In the genomic region with DNA sequence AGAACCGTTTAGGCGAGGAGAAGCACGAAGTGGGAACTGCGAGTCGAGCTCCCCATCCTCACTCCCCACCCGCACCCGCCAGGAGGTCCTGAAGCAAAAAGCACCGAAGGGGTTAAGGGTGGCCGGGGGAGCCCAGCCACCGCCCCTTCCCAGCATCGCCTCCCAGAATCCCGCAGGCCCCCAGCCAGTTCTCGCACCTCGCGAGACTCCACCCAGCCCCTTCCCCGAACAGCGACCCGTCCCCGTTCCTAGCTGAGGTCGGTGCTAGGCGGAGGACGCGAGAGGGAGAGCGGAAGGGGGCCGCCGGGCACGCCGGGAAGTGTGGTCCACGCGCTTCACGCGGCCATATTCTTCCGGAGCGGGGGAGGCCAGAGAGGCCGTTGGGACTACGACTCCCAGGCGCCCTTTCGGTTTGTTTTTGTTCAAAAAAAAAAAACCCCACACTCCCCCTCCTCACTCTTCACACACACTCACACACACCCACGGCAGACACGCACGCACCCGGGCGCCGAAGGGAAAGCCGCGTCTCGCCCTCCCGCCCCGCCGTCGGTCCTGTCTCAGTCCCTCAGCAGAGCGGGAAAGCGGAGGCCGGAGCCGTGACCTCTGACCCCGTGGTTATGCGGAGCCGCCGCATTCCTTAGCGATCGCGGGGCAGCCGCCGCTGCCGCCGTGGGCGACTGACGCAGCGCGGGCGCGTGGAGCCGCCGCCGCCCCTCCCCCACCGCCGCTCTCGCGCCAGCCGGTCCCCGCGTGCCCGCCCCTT, we compare ENCODE assay signal across 1 cellular context.
TF ChIP-seq lines count a peak whose summit lies in the region.

ASXL1 (plus strand) TSS at position 463 of the 763 bp plus-strand sequence. CDS start 445 bp downstream, outside the sequence.

TF ChIP-seq in K562, 482 proteins besides CTCF, POLR2A, EP300 and RAD21 (continued from another document):
- TF ChIP-seq, protein P1, sequence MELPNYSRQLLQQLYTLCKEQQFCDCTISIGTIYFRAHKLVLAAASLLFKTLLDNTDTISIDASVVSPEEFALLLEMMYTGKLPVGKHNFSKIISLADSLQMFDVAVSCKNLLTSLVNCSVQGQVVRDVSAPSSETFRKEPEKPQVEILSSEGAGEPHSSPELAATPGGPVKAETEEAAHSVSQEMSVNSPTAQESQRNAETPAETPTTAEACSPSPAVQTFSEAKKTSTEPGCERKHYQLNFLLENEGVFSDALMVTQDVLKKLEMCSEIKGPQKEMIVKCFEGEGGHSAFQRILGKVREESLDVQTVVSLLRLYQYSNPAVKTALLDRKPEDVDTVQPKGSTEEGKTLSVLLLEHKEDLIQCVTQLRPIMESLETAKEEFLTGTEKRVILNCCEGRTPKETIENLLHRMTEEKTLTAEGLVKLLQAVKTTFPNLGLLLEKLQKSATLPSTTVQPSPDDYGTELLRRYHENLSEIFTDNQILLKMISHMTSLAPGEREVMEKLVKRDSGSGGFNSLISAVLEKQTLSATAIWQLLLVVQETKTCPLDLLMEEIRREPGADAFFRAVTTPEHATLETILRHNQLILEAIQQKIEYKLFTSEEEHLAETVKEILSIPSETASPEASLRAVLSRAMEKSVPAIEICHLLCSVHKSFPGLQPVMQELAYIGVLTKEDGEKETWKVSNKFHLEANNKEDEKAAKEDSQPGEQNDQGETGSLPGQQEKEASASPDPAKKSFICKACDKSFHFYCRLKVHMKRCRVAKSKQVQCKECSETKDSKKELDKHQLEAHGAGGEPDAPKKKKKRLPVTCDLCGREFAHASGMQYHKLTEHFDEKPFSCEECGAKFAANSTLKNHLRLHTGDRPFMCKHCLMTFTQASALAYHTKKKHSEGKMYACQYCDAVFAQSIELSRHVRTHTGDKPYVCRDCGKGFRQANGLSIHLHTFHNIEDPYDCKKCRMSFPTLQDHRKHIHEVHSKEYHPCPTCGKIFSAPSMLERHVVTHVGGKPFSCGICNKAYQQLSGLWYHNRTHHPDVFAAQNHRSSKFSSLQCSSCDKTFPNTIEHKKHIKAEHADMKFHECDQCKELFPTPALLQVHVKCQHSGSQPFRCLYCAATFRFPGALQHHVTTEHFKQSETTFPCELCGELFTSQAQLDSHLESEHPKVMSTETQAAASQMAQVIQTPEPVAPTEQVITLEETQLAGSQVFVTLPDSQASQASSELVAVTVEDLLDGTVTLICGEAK (IDR thresholded peaks at IDR 0.05), result peak; percentile 98
- TF ChIP-seq, protein P1 (CRISPR knock-in tag; IDR thresholded peaks at IDR 0.05), result no peak
- no peak for TF ChIP-seq ZNF561 (CRISPR knock-in tag; conservative IDR thresholded peaks at IDR 0.05)
- no peak for TF ChIP-seq ELK3 (CRISPR knock-in tag; IDR thresholded peaks at IDR 0.05)
- peak; percentile 75; the same call in 1 of the 2 replicates for TF ChIP-seq E2F1 (CRISPR knock-in tag; IDR thresholded peaks at IDR 0.05)
- no peak for TF ChIP-seq CBX2 (IDR thresholded peaks at IDR 0.05; ENCODE audit: insufficient read depth, low read length, poor library complexity, severe bottlenecking)
- no peak for TF ChIP-seq MTF1 (CRISPR knock-in tag; IDR thresholded peaks at IDR 0.05; ENCODE audit: borderline replicate concordance)
- no peak for TF ChIP-seq KLF16 (IDR thresholded peaks at IDR 0.05)
TF ChIP-seq in K562: peak in this region for 149.
